In genomic region chr1:67850151-67850551, GRCh38 we compare ENCODE assay signal across 8 cellular contexts. TPM values are rescaled to one million over a fixed set of nuclear protein-coding genes. Genes with fewer than 3 reads are reported as not detected.
DNase-seq lines count a peak whose midpoint lies in the region; ATAC-seq lines count a peak whose summit lies in the region.

No MANE protein-coding gene starts in this region.

- H3K4me1 Mint-ChIP-seq in stimulated activated memory B cell treated with anti-CD40 and anti-IgM and Interleukin-4, amounts not matched to agents 10 μg/mL and 1 μg/mL and 100 μg/mL, for 72 hours = no peaks in the 10 kb centered on the region

- no peak overlapping the region for H3K27ac Mint-ChIP-seq in stimulated activated memory B cell treated with anti-CD40 and anti-IgM and Interleukin-4, amounts not matched to agents 10 μg/mL and 1 μg/mL and 100 μg/mL, for 72 hours

- H3K36me3 Mint-ChIP-seq in stimulated activated memory B cell treated with anti-CD40 and anti-IgM and Interleukin-4, amounts not matched to agents 10 μg/mL and 1 μg/mL and 100 μg/mL, for 72 hours = no peaks in the 10 kb centered on the region

- H3K9me3 Mint-ChIP-seq in stimulated activated memory B cell treated with anti-CD40 and anti-IgM and Interleukin-4, amounts not matched to agents 10 μg/mL and 1 μg/mL and 100 μg/mL, for 72 hours = no peaks in the 10 kb centered on the region

- ATAC-seq in left lobe of liver = peak; percentile 72
- no peak for ATAC-seq in HG03280 (IDR thresholded peaks at IDR 0.05; ENCODE audit: unreplicated experiment)
- no peak for ATAC-seq in stimulated activated memory B cell treated with anti-CD40 and anti-IgM and Interleukin-4, amounts not matched to agents 10 μg/mL and 1 μg/mL and 100 μg/mL, for 72 hours

- H3K4me3 Mint-ChIP-seq in stimulated activated memory B cell treated with anti-CD40 and anti-IgM and Interleukin-4, amounts not matched to agents 10 μg/mL and 1 μg/mL and 100 μg/mL, for 72 hours = no peak overlapping the region

- H3K27me3 Mint-ChIP-seq in stimulated activated memory B cell treated with anti-CD40 and anti-IgM and Interleukin-4, amounts not matched to agents 10 μg/mL and 1 μg/mL and 100 μg/mL, for 72 hours = peaks cover 19% of the 10 kb centered on the region

- peak; percentile 5 for DNase-seq in activated CD4-positive, alpha-beta T cell treated with anti-CD3 and anti-CD28 coated beads for 48 hours
- DNase-seq in activated CD4-positive, alpha-beta T cell treated with anti-CD3 and anti-CD28 coated beads, Interleukin-2, amount 50 U/mL, for 1 hour = no peak
- DNase-seq in NCI-H1694 (lab: John Stamatoyannopoulos, UW) = peak; percentile 45
- peak; percentile 68 for DNase-seq in astrocyte of the hippocampus (ENCODE audit: low read depth, low spot score)
- DNase-seq in left lobe of liver (ENCODE audit: low spot score) = no peak
- DNase-seq in OCI-M2 (lab: John Stamatoyannopoulos, UW; ENCODE audit: unreplicated experiment) = no peak

RNA-seq across cellular contexts. Expression of gene GNG12, which starts 16.9 kb away (rescaled TPM):
- 17.3 TPM for total RNA-seq in left lobe of liver

Comparison
In these comparisons a context has a peak if more than half of its experiments do, and no peak if none do; other contexts are left out.
1. DNase-seq: peak in activated CD4-positive, alpha-beta T cell treated with anti-CD3 and anti-CD28 coated beads for 48 hours (single experiment), NCI-H1694 (single experiment) and astrocyte of the hippocampus (single experiment); none in activated CD4-positive, alpha-beta T cell treated with anti-CD3 and anti-CD28 coated beads, Interleukin-2, amount 50 U/mL, for 1 hour (single experiment), left lobe of liver (single experiment) and OCI-M2 (single experiment).